30 cellular contexts compared by ENCODE assay signal in genomic region chr14:105568859-105569766, GRCh38. TPM values are rescaled to one million over a fixed set of nuclear protein-coding genes. Genes with fewer than 3 reads are reported as not detected.
DNase-seq lines count a peak whose midpoint lies in the region; ATAC-seq, FAIRE-seq and TF ChIP-seq lines count a peak whose summit lies in the region.
"Had no signal": no experiment of that assay in that cellular context is flagged by ENCODE, and none has a peak within 500 bp of the region (broad histone marks: within the 10 kb centered on the region; RNA-seq: fewer than 3 reads in every experiment).

No MANE protein-coding gene starts in this region.

- no peaks in the 10 kb centered on the region for H3K27me3 ChIP-seq in CD4-positive, CD25-positive, alpha-beta regulatory T cell (ENCODE audit: control insufficient read depth, insufficient read depth, low read length)
- H3K27me3 ChIP-seq in Karpas-422 (ENCODE audit: low read length) (no peaks in the 10 kb centered on the region), WERI-Rb-1 (ENCODE audit: insufficient read depth, low read depth, severe bottlenecking) (no peaks in the 10 kb centered on the region), pancreas (no peaks in the 10 kb centered on the region)
- H3K27me3 ChIP-seq: BLaER1 treated with 17β-estradiol and CSF1 and Interleukin-3, amounts not matched to agents 10 nM and 100 nM; MG63 had no signal

- no peak for ATAC-seq in CD4-positive, CD25-positive, alpha-beta regulatory T cell (ENCODE audit: low read depth in 2 of 2)
- ATAC-seq in naive B cell (ENCODE audit: low read depth in 2 of 2), result no peak
- no peak for ATAC-seq in HG02759 (IDR thresholded peaks at IDR 0.05; ENCODE audit: unreplicated experiment)
- no peak for ATAC-seq in pancreas
- ATAC-seq: left colon, WTC11 had no signal

- H3K4me1 ChIP-seq in CD4-positive, CD25-positive, alpha-beta regulatory T cell (ENCODE audit: control insufficient read depth, insufficient read depth, low read length, poor library complexity, severe bottlenecking), result no peaks in the 10 kb centered on the region
- H3K4me1 ChIP-seq in Karpas-422 (ENCODE audit: low read length) (peaks cover 87% of the 10 kb centered on the region), pancreas (no peaks in the 10 kb centered on the region)
- H3K4me1 ChIP-seq: Caco-2 had no signal

- H3K36me3 ChIP-seq in CD4-positive, CD25-positive, alpha-beta regulatory T cell (ENCODE audit: control insufficient read depth, insufficient read depth, low read length), result no peaks in the 10 kb centered on the region
- no peaks in the 10 kb centered on the region for H3K36me3 ChIP-seq in Karpas-422 (ENCODE audit: insufficient read depth, low read length)
- H3K36me3 ChIP-seq in WERI-Rb-1, result no peaks in the 10 kb centered on the region
- H3K36me3 ChIP-seq in pancreas, result no peaks in the 10 kb centered on the region
- H3K36me3 ChIP-seq: BLaER1 treated with 17β-estradiol and CSF1 and Interleukin-3, amounts not matched to agents 10 nM and 100 nM; MG63 had no signal

- no peak for FAIRE-seq in pancreas (lab: Jason Lieb, UNC)
- FAIRE-seq: astrocyte had no signal

- no peak overlapping the region for H3K27ac ChIP-seq in CD4-positive, CD25-positive, alpha-beta regulatory T cell (ENCODE audit: insufficient read depth, low read length, poor library complexity, severe bottlenecking)
- peak overlapping the region; percentile 96 for H3K27ac ChIP-seq in Karpas-422 (ENCODE audit: low read length)
- H3K27ac ChIP-seq in coronary artery, result no peak overlapping the region
- H3K27ac ChIP-seq in WERI-Rb-1, result no peak overlapping the region
- no peak overlapping the region for H3K27ac ChIP-seq in pancreas
- H3K27ac ChIP-seq: BLaER1 treated with 17β-estradiol and CSF1 and Interleukin-3, amounts not matched to agents 10 nM and 100 nM; SK-N-MC had no signal

- H3K36me3 Mint-ChIP-seq in CD4-positive, CD25-positive, alpha-beta regulatory T cell, result no peaks in the 10 kb centered on the region
- peaks cover 0 to 9% of the 10 kb centered on the region in 2 donors for H3K36me3 Mint-ChIP-seq in naive B cell
- H3K36me3 Mint-ChIP-seq: activated CD4-positive, alpha-beta memory T cell treated with anti-CD3 and anti-CD28 coated beads for 36 hours had no signal

- TF ChIP-seq CTCF in coronary artery (IDR thresholded peaks at IDR 0.05), result no peak
- TF ChIP-seq CTCF in WERI-Rb-1 (IDR thresholded peaks at IDR 0.05; ENCODE audit: low read depth, low read length), result no peak
- TF ChIP-seq CTCF in pancreas (IDR thresholded peaks at IDR 0.05), result no peak

- intact Hi-C loops in pancreas (cut with DNase I), result no loop called here

- no peak overlapping the region for H3K4me3 Mint-ChIP-seq in CD4-positive, CD25-positive, alpha-beta regulatory T cell
- H3K4me3 Mint-ChIP-seq in naive B cell, result peak overlapping the region in 6 of 8 donors; percentile 0 to 89 (median 59)
- H3K4me3 Mint-ChIP-seq: activated CD4-positive, alpha-beta memory T cell treated with anti-CD3 and anti-CD28 coated beads for 36 hours; activated naive CD8-positive, alpha-beta T cell treated with anti-CD3 and anti-CD28 coated beads, Interleukin-2, amount 10 ng/mL, durations not matched to agents 7 days and 5 days; WTC11 had no signal

- H3K9me3 Mint-ChIP-seq in CD4-positive, CD25-positive, alpha-beta regulatory T cell, result peaks cover 0 to 3% (median 0%) of the 10 kb centered on the region in 7 donors
- H3K9me3 Mint-ChIP-seq in naive B cell, result peaks cover 0 to 22% (median 0%) of the 10 kb centered on the region in 7 donors
- H3K9me3 Mint-ChIP-seq: activated CD4-positive, alpha-beta memory T cell treated with anti-CD3 and anti-CD28 coated beads for 36 hours had no signal

- H3K9me3 ChIP-seq in CD4-positive, CD25-positive, alpha-beta regulatory T cell (ENCODE audit: control insufficient read depth in 2 of 2, low read length in 2 of 2), result no peaks in the 10 kb centered on the region
- H3K9me3 ChIP-seq in Karpas-422 (ENCODE audit: low read length) (no peaks in the 10 kb centered on the region), WERI-Rb-1 (ENCODE audit: severe bottlenecking) (peaks cover 2% of the 10 kb centered on the region), pancreas (no peaks in the 10 kb centered on the region)
- H3K9me3 ChIP-seq: Caco-2, MG63 had no signal

- H3K79me2 ChIP-seq in Karpas-422 (ENCODE audit: low read length), result peaks cover 4% of the 10 kb centered on the region; the same call in 1 of the 2 replicates

- peak overlapping the region in 2 of 3 donors; percentile 12 to 39 for H3K27ac Mint-ChIP-seq in CD4-positive, CD25-positive, alpha-beta regulatory T cell
- H3K27ac Mint-ChIP-seq in naive B cell, result peak overlapping the region; percentile 91 to 99 (median 96)
- H3K27ac Mint-ChIP-seq: activated CD4-positive, alpha-beta memory T cell treated with anti-CD3 and anti-CD28 coated beads for 36 hours; activated naive CD8-positive, alpha-beta T cell treated with anti-CD3 and anti-CD28 coated beads, Interleukin-2, amount 10 ng/mL, durations not matched to agents 7 days and 5 days; activated T-helper 2 cell treated with anti-CD3 and anti-CD28 coated beads, Interferon-gamma antibody, Interleukin-2, Interleukin-4, amounts not matched to agents 10 μg/mL and 5 μg/mL and 100 μg/mL, durations not matched to agents 14 hours and 24 hours and 36 hours; WTC11 had no signal

- no peak overlapping the region for H3K4me3 ChIP-seq in CD4-positive, CD25-positive, alpha-beta regulatory T cell (ENCODE audit: low read depth, low read length)
- H3K4me3 ChIP-seq in Karpas-422 (ENCODE audit: low read length), result no peak overlapping the region
- no peak overlapping the region for H3K4me3 ChIP-seq in coronary artery
- no peak overlapping the region for H3K4me3 ChIP-seq in WERI-Rb-1 (ENCODE audit: low read depth, low read length)
- H3K4me3 ChIP-seq in pancreas, result no peak overlapping the region
- H3K4me3 ChIP-seq: BLaER1 treated with 17β-estradiol and CSF1 and Interleukin-3, amounts not matched to agents 10 nM and 100 nM; MG63; SK-N-MC; skin epidermis had no signal

- H3K9ac ChIP-seq in Karpas-422 (ENCODE audit: low read length), result peak overlapping the region; percentile 52
- H3K9ac ChIP-seq: BLaER1 treated with 17β-estradiol and CSF1 and Interleukin-3, amounts not matched to agents 10 nM and 100 nM had no signal

- no peaks in the 10 kb centered on the region for H3K27me3 Mint-ChIP-seq in CD4-positive, CD25-positive, alpha-beta regulatory T cell
- H3K27me3 Mint-ChIP-seq in naive B cell, result no peaks in the 10 kb centered on the region
- H3K27me3 Mint-ChIP-seq: activated CD4-positive, alpha-beta memory T cell treated with anti-CD3 and anti-CD28 coated beads for 36 hours; activated naive CD8-positive, alpha-beta T cell treated with anti-CD3 and anti-CD28 coated beads, Interleukin-2, amount 10 ng/mL, durations not matched to agents 7 days and 5 days had no signal

- DNase-seq in CD4-positive, CD25-positive, alpha-beta regulatory T cell, result no peak
- DNase-seq in Karpas-422, result peak; percentile 42
- peak; percentile 7 for DNase-seq in coronary artery (ENCODE audit: low spot score)
- DNase-seq in naive B cell, result no peak
- no peak for DNase-seq in WERI-Rb-1
- no peak for DNase-seq in germinal center (ENCODE audit: low spot score)
- no peak for DNase-seq in pancreas
- DNase-seq: ACHN; activated CD4-positive, alpha-beta memory T cell treated with anti-CD3 and anti-CD28 coated beads for 36 hours; activated CD8-positive, alpha-beta memory T cell treated with anti-CD3 and anti-CD28 coated beads, Interleukin-2, amount 50 U/mL, for 48 hours; Caco-2; caudate nucleus; dermis blood vessel endothelial cell; DND-41; left colon; NCI-H1436 treated with DMSO at 0.1 percent for 48 hours; NCI-H2107; NCI-H510A; RPMI8226; stimulated activated CD4-positive, alpha-beta T cell treated with anti-CD3 and anti-CD28 coated beads, Interleukin-1b, Interleukin-23, amount 100 ng/mL, for 48 hours; substantia nigra had no signal

- H3K4me1 Mint-ChIP-seq in CD4-positive, CD25-positive, alpha-beta regulatory T cell, result peaks cover 0 to 2% (median 1%) of the 10 kb centered on the region in 4 donors
- peaks cover 54 to 63% (median 63%) of the 10 kb centered on the region in 3 donors for H3K4me1 Mint-ChIP-seq in naive B cell
- H3K4me1 Mint-ChIP-seq: WTC11 had no signal

- H4K20me1 ChIP-seq in Karpas-422 (ENCODE audit: insufficient read depth, low read depth, low read length), result no peaks in the 10 kb centered on the region
- H4K20me1 ChIP-seq: BLaER1 treated with 17β-estradiol and CSF1 and Interleukin-3, amounts not matched to agents 10 nM and 100 nM had no signal

- H3K9me2 ChIP-seq in Karpas-422 (replicated peaks; ENCODE audit: insufficient read depth, low read length), result no peaks in the 10 kb centered on the region

- H2AFZ ChIP-seq in Karpas-422 (ENCODE audit: low read length), result no peak overlapping the region

- no peak overlapping the region for H3K4me2 ChIP-seq in Karpas-422 (ENCODE audit: low read depth, low read length, poor library complexity, severe bottlenecking)
- H3K4me2 ChIP-seq: BLaER1 treated with 17β-estradiol and CSF1 and Interleukin-3, amounts not matched to agents 10 nM and 100 nM had no signal

- WGBS in pancreas, 2 donors, result 84 to 89% methylated on average over 3 to 4 of the region's 5 CpGs

RNA-seq across cellular contexts. Expression of gene TMEM121, which starts 42.7 kb away (rescaled TPM):
- 1.8 TPM for total RNA-seq in CD4-positive, CD25-positive, alpha-beta regulatory T cell
- polyA plus RNA-seq in CD4-positive, CD25-positive, alpha-beta regulatory T cell, result 1 to 10 TPM; 3.4 to 5.8 (median 4.4) TPM
- 0.18 TPM in 1 of 2 replicates, not detected in the other for total RNA-seq in Karpas-422 (2014; rRNA removed; shearing (Covaris generic); ENCODE audit: low replicate concordance)
- 1 to 10 TPM; 1.4 to 3.3 (median 1.9) TPM for polyA plus RNA-seq in naive B cell (ENCODE audit: low read depth in 6 of 6)
- total RNA-seq in pancreas, result 1 to 10 TPM in 5 of 6 donors, under 1 TPM in 1; 0.92 to 3.3 (median 1.8) TPM
- 1 to 10 TPM; 1.2 to 2.5 TPM for polyA plus RNA-seq in pancreas
- total RNA-seq: Caco-2 had no signal

Comparison
In these comparisons a context has a peak if more than half of its experiments do, and no peak if none do; other contexts are left out.
1. DNase-seq: peak in Karpas-422 (single experiment) and coronary artery (single experiment); none in CD4-positive, CD25-positive, alpha-beta regulatory T cell (0 of 3), naive B cell (single experiment), WERI-Rb-1 (single experiment), germinal center (single experiment) and pancreas (0 of 6).
2. H3K4me3 Mint-ChIP-seq: peak in naive B cell (6 of 8); none in CD4-positive, CD25-positive, alpha-beta regulatory T cell (0 of 4).